Comparison of ENCODE assay signal across 33 cellular contexts in genomic region chr17:2612630-2613029, GRCh38.
"Had no signal": no experiment of that assay in that cellular context is flagged by ENCODE, and none has a peak within 500 bp of the region (broad histone marks: within the 10 kb centered on the region; RNA-seq: fewer than 3 reads in every experiment).

No MANE protein-coding gene starts in this region.

- H3K27me3 Mint-ChIP-seq: activated CD4-positive, alpha-beta memory T cell treated with anti-CD3 and anti-CD28 coated beads for 36 hours; activated CD4-positive, alpha-beta T cell treated with anti-CD3 and anti-CD28 coated beads for 36 hours; activated CD4-positive, alpha-beta T cell treated with anti-CD3 and anti-CD28 coated beads, Interleukin-2, amount 10 ng/mL, durations not matched to agents 24 days and 14 days; activated CD8-positive, alpha-beta memory T cell treated with anti-CD3 and anti-CD28 coated beads, Interleukin-2, amount 10 ng/mL, durations not matched to agents 7 days and 5 days; activated naive CD4-positive, alpha-beta T cell treated with anti-CD3 and anti-CD28 coated beads, Interleukin-2, amount 50 U/mL, for 24 hours; activated naive CD8-positive, alpha-beta T cell treated with anti-CD3 and anti-CD28 coated beads for 36 hours; activated naive CD8-positive, alpha-beta T cell treated with anti-CD3 and anti-CD28 coated beads, Interleukin-2, amount 50 U/mL, for 24 hours; activated T-cell treated with anti-CD3 and anti-CD28 coated beads, Interleukin-2, amount 50 U/mL, for 24 hours; effector memory CD8-positive, alpha-beta T cell; T-helper 17 cell had no signal

- H3K9me3 ChIP-seq: adrenal gland, body of pancreas, gastrocnemius medialis, heart left ventricle had no signal

- DNase-seq: activated CD4-positive, alpha-beta memory T cell treated with anti-CD3 and anti-CD28 coated beads for 36 hours; activated CD4-positive, alpha-beta T cell treated with anti-CD3 and anti-CD28 coated beads for 36 hours; activated CD4-positive, alpha-beta T cell treated with anti-CD3 and anti-CD28 coated beads, Interleukin-2, amount 10 ng/mL, durations not matched to agents 24 days and 14 days; activated CD4-positive, CD25-positive, alpha-beta regulatory T cell; activated CD4-positive, CD25-positive, alpha-beta regulatory T cell treated with anti-CD3 and anti-CD28 coated beads, Interleukin-2, amount 50 U/mL, for 72 hours; activated CD8-positive, alpha-beta memory T cell treated with anti-CD3 and anti-CD28 coated beads, Interleukin-2, amount 10 ng/mL, durations not matched to agents 7 days and 5 days; activated CD8-positive, alpha-beta memory T cell treated with anti-CD3 and anti-CD28 coated beads, Interleukin-2, amount 50 U/mL, for 4 hours; activated CD8-positive, alpha-beta T cell treated with anti-CD3 and anti-CD28 coated beads, Interleukin-2, amount 10 ng/mL, durations not matched to agents 7 days and 5 days; activated gamma-delta T cell; activated naive CD4-positive, alpha-beta T cell treated with Interleukin-2 at 50 U/mL for 16 hours; activated naive CD8-positive, alpha-beta T cell treated with anti-CD3 and anti-CD28 coated beads for 36 hours; activated naive CD8-positive, alpha-beta T cell treated with anti-CD3 and anti-CD28 coated beads, Interleukin-2, amount 50 U/mL, for 24 hours; activated T-cell treated with anti-CD3 and anti-CD28 coated beads for 4 hours; activated T-cell treated with anti-CD3 and anti-CD28 coated beads, Interleukin-2, amount 50 U/mL, for 24 hours; activated T-cell treated with anti-CD3 and anti-CD28 coated beads, Interleukin-2, amount 50 U/mL, for 72 hours; adrenal gland; amygdala; body of pancreas; caudate nucleus; cortex of kidney; dermis blood vessel endothelial cell; effector CD4-positive, alpha-beta T cell; effector memory CD8-positive, alpha-beta T cell; foreskin fibroblast; gastrocnemius medialis; glutamatergic neuron; heart left ventricle; T-helper 1 cell; T-helper 17 cell; T1000; WERI-Rb-1 had no signal

- H3K27me3 ChIP-seq: adrenal gland, body of pancreas, gastrocnemius medialis, heart left ventricle had no signal

- H3K4me3 Mint-ChIP-seq: activated CD4-positive, alpha-beta memory T cell treated with anti-CD3 and anti-CD28 coated beads for 36 hours; activated CD4-positive, alpha-beta T cell treated with anti-CD3 and anti-CD28 coated beads for 36 hours; activated CD4-positive, alpha-beta T cell treated with anti-CD3 and anti-CD28 coated beads, Interleukin-2, amount 10 ng/mL, durations not matched to agents 24 days and 14 days; activated CD8-positive, alpha-beta memory T cell treated with anti-CD3 and anti-CD28 coated beads, Interleukin-2, amount 10 ng/mL, durations not matched to agents 7 days and 5 days; activated CD8-positive, alpha-beta T cell treated with anti-CD3 and anti-CD28 coated beads, Interleukin-2, amount 10 ng/mL, durations not matched to agents 7 days and 5 days; activated naive CD4-positive, alpha-beta T cell treated with anti-CD3 and anti-CD28 coated beads, Interleukin-2, amount 50 U/mL, for 24 hours; activated naive CD8-positive, alpha-beta T cell treated with anti-CD3 and anti-CD28 coated beads for 36 hours; activated naive CD8-positive, alpha-beta T cell treated with anti-CD3 and anti-CD28 coated beads, Interleukin-2, amount 50 U/mL, for 24 hours; activated T-cell treated with anti-CD3 and anti-CD28 coated beads, Interleukin-2, amount 50 U/mL, for 24 hours; activated T-cell treated with anti-CD3 and anti-CD28 coated beads, Interleukin-2, amount 50 U/mL, for 72 hours; effector memory CD8-positive, alpha-beta T cell; T-helper 17 cell; T-helper 2 cell treated with Interferon-gamma antibody and Interleukin-4, amounts not matched to agents 5 μg/mL and 100 μg/mL, for 36 hours had no signal

- H3K36me3 ChIP-seq: adrenal gland, gastrocnemius medialis had no signal

- H3K27ac ChIP-seq: adrenal gland, body of pancreas, gastrocnemius medialis, heart left ventricle, WERI-Rb-1 had no signal

- ATAC-seq: activated CD4-positive, alpha-beta T cell treated with anti-CD3 and anti-CD28 coated beads for 36 hours; activated CD8-positive, alpha-beta memory T cell treated with anti-CD3 and anti-CD28 coated beads, Interleukin-2, amount 10 ng/mL, durations not matched to agents 7 days and 5 days; activated CD8-positive, alpha-beta T cell treated with anti-CD3 and anti-CD28 coated beads, Interleukin-2, amount 10 ng/mL, durations not matched to agents 7 days and 5 days; activated naive CD8-positive, alpha-beta T cell treated with anti-CD3 and anti-CD28 coated beads, Interleukin-2, amount 50 U/mL, for 24 hours; activated T-cell treated with anti-CD3 and anti-CD28 coated beads, Interleukin-2, amount 50 U/mL, for 72 hours; body of pancreas; effector memory CD8-positive, alpha-beta T cell; gastrocnemius medialis; T-helper 17 cell had no signal

- H3K9me3 Mint-ChIP-seq: activated CD4-positive, alpha-beta memory T cell treated with anti-CD3 and anti-CD28 coated beads for 36 hours; activated CD4-positive, alpha-beta T cell treated with anti-CD3 and anti-CD28 coated beads, Interleukin-2, amount 10 ng/mL, durations not matched to agents 24 days and 14 days; activated naive CD4-positive, alpha-beta T cell treated with anti-CD3 and anti-CD28 coated beads, Interleukin-2, amount 50 U/mL, for 24 hours; activated naive CD8-positive, alpha-beta T cell treated with anti-CD3 and anti-CD28 coated beads for 36 hours; activated naive CD8-positive, alpha-beta T cell treated with anti-CD3 and anti-CD28 coated beads, Interleukin-2, amount 50 U/mL, for 24 hours; activated T-cell treated with anti-CD3 and anti-CD28 coated beads, Interleukin-2, amount 50 U/mL, for 24 hours; activated T-cell treated with anti-CD3 and anti-CD28 coated beads, Interleukin-2, amount 50 U/mL, for 72 hours; effector memory CD8-positive, alpha-beta T cell; T-helper 2 cell treated with Interferon-gamma antibody and Interleukin-4, amounts not matched to agents 5 μg/mL and 100 μg/mL, for 36 hours had no signal

- H3K4me3 ChIP-seq: adrenal gland, body of pancreas, gastrocnemius medialis, heart left ventricle had no signal

- H3K27ac Mint-ChIP-seq: activated CD4-positive, alpha-beta memory T cell treated with anti-CD3 and anti-CD28 coated beads for 36 hours; activated CD4-positive, alpha-beta T cell treated with anti-CD3 and anti-CD28 coated beads for 36 hours; activated CD4-positive, alpha-beta T cell treated with anti-CD3 and anti-CD28 coated beads, Interleukin-2, amount 10 ng/mL, durations not matched to agents 24 days and 14 days; activated CD8-positive, alpha-beta memory T cell treated with anti-CD3 and anti-CD28 coated beads, Interleukin-2, amount 10 ng/mL, durations not matched to agents 7 days and 5 days; activated CD8-positive, alpha-beta T cell treated with anti-CD3 and anti-CD28 coated beads, Interleukin-2, amount 10 ng/mL, durations not matched to agents 7 days and 5 days; activated naive CD4-positive, alpha-beta T cell treated with anti-CD3 and anti-CD28 coated beads, Interleukin-2, amount 50 U/mL, for 24 hours; activated naive CD8-positive, alpha-beta T cell treated with anti-CD3 and anti-CD28 coated beads for 36 hours; activated naive CD8-positive, alpha-beta T cell treated with anti-CD3 and anti-CD28 coated beads, Interleukin-2, amount 50 U/mL, for 24 hours; activated T-cell treated with anti-CD3 and anti-CD28 coated beads, Interleukin-2, amount 50 U/mL, for 24 hours; activated T-cell treated with anti-CD3 and anti-CD28 coated beads, Interleukin-2, amount 50 U/mL, for 72 hours; T-helper 17 cell; T-helper 2 cell treated with Interferon-gamma antibody and Interleukin-4, amounts not matched to agents 5 μg/mL and 100 μg/mL, for 36 hours had no signal
